Comparison of ENCODE assay signal across 8 cellular contexts in the genomic region with DNA sequence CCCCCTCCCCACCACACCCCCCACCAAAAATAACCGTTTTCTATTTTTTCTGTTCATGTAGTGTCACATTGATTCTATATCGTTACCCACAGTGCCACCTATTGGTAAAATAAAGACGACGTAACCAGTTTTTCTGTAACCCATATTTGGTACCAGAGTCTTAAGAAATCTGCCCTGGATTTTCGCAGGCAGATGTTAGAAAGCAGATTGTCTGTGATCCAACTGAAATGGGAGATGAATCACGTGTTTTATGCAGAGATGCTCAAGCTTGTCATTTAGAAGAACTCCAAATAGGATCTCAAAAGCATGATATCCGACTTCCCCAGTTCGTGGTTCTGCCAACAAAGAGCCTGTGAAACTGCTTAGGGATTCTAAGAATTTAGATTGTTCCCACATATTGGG.
DNase-seq lines count a peak whose midpoint lies in the region; ATAC-seq, FAIRE-seq and TF ChIP-seq lines count a peak whose summit lies in the region.

No MANE protein-coding gene starts in this region.

- H3K27ac Mint-ChIP-seq in activated naive CD8-positive, alpha-beta T cell treated with anti-CD3 and anti-CD28 coated beads for 36 hours, result no peak overlapping the region

- no peaks in the 10 kb centered on the region for H3K4me1 Mint-ChIP-seq in activated naive CD8-positive, alpha-beta T cell treated with anti-CD3 and anti-CD28 coated beads for 36 hours

- no peaks in the 10 kb centered on the region for H3K27me3 ChIP-seq in neuron (ENCODE audit: insufficient read depth, low read length)

- peak overlapping the region; percentile 53 for H2AFZ ChIP-seq in neuron (ENCODE audit: low read depth, low read length)

- H3K36me3 ChIP-seq in neuron (ENCODE audit: insufficient read depth, low read length), result no peaks in the 10 kb centered on the region

- FAIRE-seq in A204.1 (lab: Jason Lieb, UNC), result peak; percentile 66
- FAIRE-seq in RCC 7860 (lab: Jason Lieb, UNC), result no peak

- peak; percentile 41 for TF ChIP-seq CTCF in GM10266 (IDR thresholded peaks at IDR 0.05; ENCODE audit: control insufficient read depth, insufficient read depth, low read depth, missing control alignments)
- TF ChIP-seq CTCF in fibroblast of pulmonary artery (IDR thresholded peaks at IDR 0.05; ENCODE audit: low read length, missing control alignments), result peak; percentile 55

- no peak overlapping the region for H3K4me3 ChIP-seq in fibroblast of pulmonary artery (replicated peaks; ENCODE audit: low read depth, low read length)
- H3K4me3 ChIP-seq in neuron (ENCODE audit: low read length), result no peak overlapping the region

- DNase-seq in GM10266 (ENCODE audit: extremely low spot score), result peak; percentile 18
- peak; percentile 23 for DNase-seq in RCC 7860 (ENCODE audit: low spot score)
- peak; percentile 76 for DNase-seq in fibroblast of pulmonary artery (ENCODE audit: low read depth)
- no peak for DNase-seq in activated naive CD8-positive, alpha-beta T cell treated with anti-CD3 and anti-CD28 coated beads for 36 hours

- no peaks in the 10 kb centered on the region for H3K4me1 ChIP-seq in neuron (ENCODE audit: insufficient read depth, low read length)

- no peak overlapping the region for H3K4me3 Mint-ChIP-seq in activated naive CD8-positive, alpha-beta T cell treated with anti-CD3 and anti-CD28 coated beads for 36 hours

- H3K27me3 Mint-ChIP-seq in activated naive CD8-positive, alpha-beta T cell treated with anti-CD3 and anti-CD28 coated beads for 36 hours, result peaks cover 23% of the 10 kb centered on the region

- no peaks in the 10 kb centered on the region for H3K9me3 Mint-ChIP-seq in activated naive CD8-positive, alpha-beta T cell treated with anti-CD3 and anti-CD28 coated beads for 36 hours

- no peaks in the 10 kb centered on the region for H3K9me3 ChIP-seq in neuron (ENCODE audit: low read length)

- ATAC-seq in HG03442 (IDR thresholded peaks at IDR 0.05; ENCODE audit: unreplicated experiment) (peak; percentile 66), GM19035 (IDR thresholded peaks at IDR 0.05; ENCODE audit: unreplicated experiment) (no peak)

- H3K36me3 Mint-ChIP-seq in activated naive CD8-positive, alpha-beta T cell treated with anti-CD3 and anti-CD28 coated beads for 36 hours, result no peaks in the 10 kb centered on the region
